1 cellular context compared by ENCODE assay signal in genomic region chr10:89699581-89700064, GRCh38.
TF ChIP-seq lines count a peak whose summit lies in the region.

No MANE protein-coding gene starts in this region.

TF ChIP-seq in HepG2, 621 proteins besides CTCF, POLR2A, EP300 and RAD21 (continued from another document and continues in another):
- TF ChIP-seq E2F2 (CRISPR knock-in tag; IDR thresholded peaks at IDR 0.05; ENCODE audit: borderline replicate concordance) (no peak), DDIT3 (CRISPR knock-in tag; IDR thresholded peaks at IDR 0.05) (no peak), ZNF800 (CRISPR knock-in tag; IDR thresholded peaks at IDR 0.05) (peak; percentile 71; the same call in 1 of the 2 replicates), ZNF879 (CRISPR knock-in tag; IDR thresholded peaks at IDR 0.05) (no peak), ZNF639 (CRISPR knock-in tag; conservative IDR thresholded peaks at IDR 0.05) (0 out of 2 replicates have a peak, but pooled peaks have one; percentile 27), SNAPC2 (CRISPR knock-in tag; IDR thresholded peaks at IDR 0.05) (no peak), SIN3B (IDR thresholded peaks at IDR 0.05; ENCODE audit: low read length) (no peak), BRF2 (CRISPR knock-in tag; IDR thresholded peaks at IDR 0.05) (no peak), ZNF788 (CRISPR knock-in tag; IDR thresholded peaks at IDR 0.05; ENCODE audit: borderline replicate concordance) (peak; percentile 19; the same call in 1 of the 2 replicates), ZFP37 (CRISPR knock-in tag; IDR thresholded peaks at IDR 0.05; ENCODE audit: borderline replicate concordance) (no peak), ZNF251 (CRISPR knock-in tag; IDR thresholded peaks at IDR 0.05) (no peak), TBX2 (CRISPR knock-in tag; IDR thresholded peaks at IDR 0.05; ENCODE audit: borderline replicate concordance) (peak; percentile 76), RNF2 (conservative IDR thresholded peaks at IDR 0.05; ENCODE audit: low read depth) (no peak), ISL2 (CRISPR knock-in tag; IDR thresholded peaks at IDR 0.05) (peak; percentile 94), ZSCAN12 (CRISPR knock-in tag; IDR thresholded peaks at IDR 0.05) (no peak), TMF1 (CRISPR knock-in tag; IDR thresholded peaks at IDR 0.05; ENCODE audit: low read depth) (no peak), GLI4 (CRISPR knock-in tag; IDR thresholded peaks at IDR 0.05; ENCODE audit: borderline replicate concordance) (no peak), KLF6 (CRISPR knock-in tag; IDR thresholded peaks at IDR 0.05) (peak; percentile 60), FOXO4 (CRISPR knock-in tag; conservative IDR thresholded peaks at IDR 0.05) (no peak), KMT2B (CRISPR knock-in tag; IDR thresholded peaks at IDR 0.05) (no peak), ZNF562 (CRISPR knock-in tag; IDR thresholded peaks at IDR 0.05; ENCODE audit: borderline replicate concordance) (no peak), ZNF547 (CRISPR knock-in tag; IDR thresholded peaks at IDR 0.05) (no peak), ATM (IDR thresholded peaks at IDR 0.05; ENCODE audit: borderline replicate concordance) (no peak), ZNF260 (CRISPR knock-in tag; IDR thresholded peaks at IDR 0.05; ENCODE audit: borderline replicate concordance, low read depth) (no peak), THAP7 (CRISPR knock-in tag; IDR thresholded peaks at IDR 0.05) (no peak), MAF1 (CRISPR knock-in tag; IDR thresholded peaks at IDR 0.05; ENCODE audit: borderline replicate concordance) (no peak), ZNF225 (CRISPR knock-in tag; IDR thresholded peaks at IDR 0.05) (no peak), ZNF292 (CRISPR knock-in tag; IDR thresholded peaks at IDR 0.05; ENCODE audit: borderline replicate concordance, low read depth) (peak; percentile 45; the same call in 1 of the 2 replicates), PITX1 (CRISPR knock-in tag; IDR thresholded peaks at IDR 0.05) (peak; percentile 95), MTERF4 (CRISPR knock-in tag; IDR thresholded peaks at IDR 0.05) (no peak), ARHGAP35 (CRISPR knock-in tag; IDR thresholded peaks at IDR 0.05; ENCODE audit: borderline replicate concordance) (no peak), PHF21A (CRISPR knock-in tag; IDR thresholded peaks at IDR 0.05) (peak; percentile 88; the same call in 1 of the 2 replicates), ZSCAN29 (CRISPR knock-in tag; conservative IDR thresholded peaks at IDR 0.05) (peak; percentile 89), ZBTB34 (CRISPR knock-in tag; IDR thresholded peaks at IDR 0.05) (peak; percentile 79; the same call in 1 of the 2 replicates), ZNF747 (CRISPR knock-in tag; IDR thresholded peaks at IDR 0.05; ENCODE audit: borderline replicate concordance) (no peak), ZBTB39 (CRISPR knock-in tag; IDR thresholded peaks at IDR 0.05) (peak; percentile 36; the same call in 1 of the 2 replicates), ZNF337 (CRISPR knock-in tag; IDR thresholded peaks at IDR 0.05; ENCODE audit: borderline replicate concordance, low read depth) (no peak), AKAP8 (CRISPR knock-in tag; IDR thresholded peaks at IDR 0.05) (no peak), THRA (CRISPR knock-in tag; IDR thresholded peaks at IDR 0.05; ENCODE audit: borderline replicate concordance) (peak; percentile 76), TAF1 (CRISPR knock-in tag; IDR thresholded peaks at IDR 0.05) (no peak), MTA1 (CRISPR knock-in tag; IDR thresholded peaks at IDR 0.05; ENCODE audit: borderline replicate concordance) (no peak), ZNF614 (CRISPR knock-in tag; IDR thresholded peaks at IDR 0.05; ENCODE audit: borderline replicate concordance) (no peak), ZNF883 (CRISPR knock-in tag; IDR thresholded peaks at IDR 0.05; ENCODE audit: not compliant biosample characterization) (no peak), ZFY (CRISPR knock-in tag; IDR thresholded peaks at IDR 0.05) (peak; percentile 43), ZNF138 (CRISPR knock-in tag; IDR thresholded peaks at IDR 0.05; ENCODE audit: low read depth) (no peak), DZIP1 (CRISPR knock-in tag; IDR thresholded peaks at IDR 0.05) (no peak), ZNF101 (CRISPR knock-in tag; IDR thresholded peaks at IDR 0.05; ENCODE audit: borderline replicate concordance, low read depth) (no peak), MEIS1 (CRISPR knock-in tag; IDR thresholded peaks at IDR 0.05; ENCODE audit: borderline replicate concordance) (no peak), ZNF430 (CRISPR knock-in tag; IDR thresholded peaks at IDR 0.05) (no peak; the same call in 1 of the 2 replicates), ZNF552 (CRISPR knock-in tag; IDR thresholded peaks at IDR 0.05; ENCODE audit: borderline replicate concordance) (no peak), MYNN (CRISPR knock-in tag; IDR thresholded peaks at IDR 0.05; ENCODE audit: low read depth) (no peak), CAMTA2 (CRISPR knock-in tag; IDR thresholded peaks at IDR 0.05; ENCODE audit: borderline replicate concordance) (no peak), ARNTL (CRISPR knock-in tag; IDR thresholded peaks at IDR 0.05) (0 out of 2 replicates have a peak, but pooled peaks have one; percentile 55)
